8 cellular contexts compared by ENCODE assay signal in the genomic region with DNA sequence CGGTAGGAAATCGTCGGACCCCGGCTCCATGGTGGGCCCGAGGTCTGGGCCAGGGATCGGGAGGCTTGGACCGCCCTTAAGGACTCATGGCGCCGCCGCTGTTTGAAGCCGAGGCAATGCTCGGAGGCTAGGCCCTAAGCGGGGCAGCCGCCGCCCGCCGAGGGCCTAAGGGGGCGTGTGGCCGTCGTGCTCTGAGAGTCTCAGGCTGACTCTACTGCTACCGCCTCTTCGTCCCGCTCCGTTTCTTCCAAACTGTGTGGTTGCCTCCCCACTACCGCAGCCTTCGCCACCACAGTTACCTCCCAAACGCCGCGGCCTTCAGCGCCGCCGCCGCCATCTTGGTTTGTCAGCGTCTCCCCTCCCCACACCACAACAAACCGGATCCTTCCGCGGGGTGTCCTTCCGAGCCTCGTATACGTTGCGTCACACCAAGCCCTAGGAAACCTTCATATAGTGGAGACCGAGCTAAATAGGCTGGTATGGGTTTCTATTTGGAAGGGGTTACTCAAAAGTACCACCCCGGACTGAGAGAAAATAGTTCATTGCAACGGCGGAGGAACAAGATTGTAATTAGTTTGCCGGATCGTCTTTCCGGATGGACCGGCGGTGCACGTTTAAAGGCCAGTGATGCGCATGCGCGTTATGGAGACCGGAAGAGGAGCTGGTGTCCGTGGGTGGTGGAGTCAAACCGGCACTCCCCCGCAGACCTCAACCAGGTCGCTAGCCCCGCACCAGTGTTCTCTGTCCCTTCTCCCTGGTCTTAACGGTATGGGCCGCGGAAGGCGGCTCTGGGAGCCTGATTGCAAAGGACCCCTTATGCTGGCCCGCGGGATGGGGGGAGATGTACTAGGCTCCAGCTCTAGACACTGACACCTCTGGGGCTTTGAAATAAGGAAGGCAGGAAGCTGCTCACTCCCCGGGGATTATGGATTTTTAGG. TPM values are rescaled to one million over a fixed set of nuclear protein-coding genes. Genes with fewer than 3 reads are reported as not detected.
DNase-seq lines count a peak whose midpoint lies in the region; ATAC-seq and TF ChIP-seq lines count a peak whose summit lies in the region.

Gene KDM5C, minus strand, starts transcription at position 348 of the 938 bp plus-strand sequence. Its CDS starts 318 bp downstream, at position 30.

- H3K36me3 ChIP-seq in fibroblast of lung (ENCODE audit: control insufficient read depth, insufficient read depth, low read length), result peaks cover 1% of the 10 kb centered on the region

- POLR2A ChIA-PET in naive thymus-derived CD8-positive, alpha-beta T cell (lab: Charles Lee), result interaction anchor here (0.7 to 2.7 kb wide), 10 partner anchors 9 to 819 kb away, joined by 3 to 19 read pairs (median 4); partner anchors contain the start of genes PHF8, RIBC1, SMC1A and TSPYL2

- H3K4me3 Mint-ChIP-seq in naive thymus-derived CD8-positive, alpha-beta T cell, result peak within 1 kb of the TSS; percentile 92 to 99 (median 96)

- H4K20me1 ChIP-seq in fibroblast of lung (ENCODE audit: control insufficient read depth, extremely low read depth, insufficient read depth, low read length), result peaks cover 1% of the 10 kb centered on the region

- H3K4me1 Mint-ChIP-seq in naive thymus-derived CD8-positive, alpha-beta T cell, result peaks cover 4 to 39% (median 35%) of the 10 kb centered on the region in 4 donors

- peak; percentile 86 for DNase-seq in DMS53 treated with DMSO at 0.1 percent for 48 hours (lab: John Stamatoyannopoulos, UW; ENCODE audit: unreplicated experiment)
- peak; percentile 85 for DNase-seq in LHCN-M2 (ENCODE audit: low read depth)
- DNase-seq in RPMI8226, result peak; percentile 94
- peak; percentile 59 to 89 for DNase-seq in activated T-helper 1 cell treated with anti-CD3 and anti-CD28 coated beads, Interleukin-2, amount 50 U/mL, for 16 hours (ENCODE audit: low read depth in 1 of 2, low spot score in 1 of 2)
- peak; percentile 92 to 93 for DNase-seq in fibroblast of lung (ENCODE audit: low read depth in 2 of 2)
- DNase-seq in naive thymus-derived CD8-positive, alpha-beta T cell, result peak; percentile 68 to 99 (median 84)
- peak; percentile 82 to 100 (median 87) for DNase-seq in stimulated activated naive CD4-positive, alpha-beta T cell (lab: John Stamatoyannopoulos, UW)

- no peaks in the 10 kb centered on the region for H3K27me3 ChIP-seq in fibroblast of lung (ENCODE audit: control insufficient read depth, insufficient read depth, low read length)

- H3K27ac ChIP-seq in fibroblast of lung (ENCODE audit: insufficient read depth, low read length), result peak within 1 kb of the TSS; percentile 98

- peaks cover 5% of the 10 kb centered on the region for H3K4me1 ChIP-seq in fibroblast of lung (ENCODE audit: control insufficient read depth, extremely low read depth, insufficient read depth, low read length)

- H3K9ac ChIP-seq in fibroblast of lung (ENCODE audit: insufficient read depth, low read length), result peak within 1 kb of the TSS; percentile 82

- H3K79me2 ChIP-seq in fibroblast of lung (ENCODE audit: control insufficient read depth, insufficient read depth, low read length), result peaks cover 47% of the 10 kb centered on the region

- peak within 1 kb of the TSS; percentile 97 for H2AFZ ChIP-seq in fibroblast of lung (ENCODE audit: low read length)

- H3K4me3 ChIP-seq in fibroblast of lung (replicated peaks in 1 of 4; ENCODE audit: control extremely low read depth in 1 of 4, insufficient read depth in 1 of 4, low read depth in 3 of 4, low read length in 4 of 4), result peak within 1 kb of the TSS; percentile 79 to 91 (median 87)

- H3K27me3 Mint-ChIP-seq in naive thymus-derived CD8-positive, alpha-beta T cell, result no peaks in the 10 kb centered on the region

- H3K27ac Mint-ChIP-seq in naive thymus-derived CD8-positive, alpha-beta T cell, result peak within 1 kb of the TSS; percentile 97 to 99 (median 99)

- H3K9me3 ChIP-seq in fibroblast of lung (ENCODE audit: control insufficient read depth, insufficient read depth, low read depth, low read length), result no peaks in the 10 kb centered on the region

- TF ChIP-seq CTCF in fibroblast of lung (conservative IDR thresholded peaks at IDR 0.05 in 1 of 2, IDR thresholded peaks at IDR 0.05 in 1 of 2; ENCODE audit: low read depth in 1 of 2, low read length in 2 of 2), result no peak

- peak; percentile 80 for ATAC-seq in GM21825 (IDR thresholded peaks at IDR 0.05; ENCODE audit: unreplicated experiment)
- ATAC-seq in naive thymus-derived CD8-positive, alpha-beta T cell, result peak; percentile 82 to 86

- peaks cover 0 to 3% (median 0%) of the 10 kb centered on the region in 9 donors for H3K9me3 Mint-ChIP-seq in naive thymus-derived CD8-positive, alpha-beta T cell

- H3K4me2 ChIP-seq in fibroblast of lung (ENCODE audit: extremely low read depth, insufficient read depth, low read length), result peak within 1 kb of the TSS; percentile 94

- peaks cover 0 to 9% (median 0%) of the 10 kb centered on the region in 3 donors for H3K36me3 Mint-ChIP-seq in naive thymus-derived CD8-positive, alpha-beta T cell

RNA-seq across cellular contexts. Expression of gene KDM5C, which starts in this region (rescaled TPM):
- total RNA-seq in LHCN-M2 (2014; rRNA removed) (68.8 and 94.1 TPM in 2 replicates), fibroblast of lung (65.5 and 83.6 TPM in 2 replicates)
- 30.8 TPM for polyA plus RNA-seq in LHCN-M2 (2012)
- polyA plus RNA-seq in fibroblast of lung, result 30.5 and 49.2 TPM in 2 replicates
- polyA plus RNA-seq in fibroblast of lung (2012), result 28.8 and 45.3 TPM in 2 replicates
- polyA minus RNA-seq in fibroblast of lung (ENCODE audit: low replicate concordance), result 120 and 184 TPM in 2 replicates
- total RNA-seq in naive thymus-derived CD8-positive, alpha-beta T cell, result 100 to 1,000 TPM; 147 to 153 TPM
- polyA plus RNA-seq in naive thymus-derived CD8-positive, alpha-beta T cell, result 10 to 100 TPM; 21.0 to 26.5 (median 23.6) TPM

Comparison
In these comparisons a context has a peak if more than half of its experiments do, and no peak if none do; other contexts are left out.
1. Peak in every context shown above with its lines: DNase-seq, ATAC-seq, H3K4me3 ChIP-seq and H3K27ac ChIP-seq.